Comparison of ENCODE assay signal across 21 cellular contexts in genomic region chr6:122702846-122703245, GRCh38.
"Had no signal": no experiment of that assay in that cellular context is flagged by ENCODE, and none has a peak within 500 bp of the region (broad histone marks: within the 10 kb centered on the region; RNA-seq: fewer than 3 reads in every experiment).

No MANE protein-coding gene starts in this region.

- H3K4me3 ChIP-seq: body of pancreas, cardiac muscle cell, pancreas, psoas muscle, upper lobe of right lung had no signal

- H3K27ac Mint-ChIP-seq: activated CD4-positive, alpha-beta memory T cell treated with anti-CD3 and anti-CD28 coated beads for 36 hours; activated naive CD4-positive, alpha-beta T cell treated with anti-CD3 and anti-CD28 coated beads for 36 hours; natural killer cell; T-helper 17 cell had no signal

- H3K9me3 Mint-ChIP-seq: activated CD4-positive, alpha-beta memory T cell treated with anti-CD3 and anti-CD28 coated beads for 36 hours; activated naive CD4-positive, alpha-beta T cell treated with anti-CD3 and anti-CD28 coated beads for 36 hours; natural killer cell had no signal

- ATAC-seq: body of pancreas; left ventricle myocardium superior; natural killer cell; pancreas; psoas muscle; right cardiac atrium; stimulated activated naive CD8-positive, alpha-beta T cell treated with anti-CD3 and anti-CD28 coated beads, Interleukin-15, Interleukin-2, amounts not matched to agents 100 U/mL and 50 U/mL, for 24 hours; T-helper 17 cell; upper lobe of right lung had no signal

- DNase-seq: activated CD4-positive, alpha-beta memory T cell treated with anti-CD3 and anti-CD28 coated beads for 36 hours; activated CD4-positive, alpha-beta T cell treated with anti-CD3 and anti-CD28 coated beads for 48 hours; activated CD4-positive, CD25-positive, alpha-beta regulatory T cell; activated naive CD4-positive, alpha-beta T cell treated with anti-CD3 and anti-CD28 coated beads for 36 hours; activated T-cell treated with anti-CD3 and anti-CD28 coated beads, Interleukin-2, amount 50 U/mL, for 48 hours; anterior cingulate cortex; body of pancreas; hippocampal formation; left ventricle myocardium superior; mammary epithelial cell; midbrain; natural killer cell; pancreas; psoas muscle; right cardiac atrium; stimulated activated CD4-positive, alpha-beta T cell treated with anti-CD3 and anti-CD28 coated beads, Interleukin-12 subunit alpha, Interleukin-12 subunit beta, amount 100 ng/mL, for 4 hours; stimulated activated CD4-positive, alpha-beta T cell treated with anti-CD3 and anti-CD28 coated beads, Interleukin-4, amount 100 ng/mL, for 4 hours; stimulated activated naive CD8-positive, alpha-beta T cell treated with anti-CD3 and anti-CD28 coated beads, Interleukin-15, Interleukin-2, amounts not matched to agents 100 U/mL and 50 U/mL, for 24 hours; T-helper 17 cell; upper lobe of right lung had no signal

- H3K4me3 Mint-ChIP-seq: activated CD4-positive, alpha-beta memory T cell treated with anti-CD3 and anti-CD28 coated beads for 36 hours; activated naive CD4-positive, alpha-beta T cell treated with anti-CD3 and anti-CD28 coated beads for 36 hours; natural killer cell; T-helper 17 cell had no signal

- H3K27me3 Mint-ChIP-seq: activated CD4-positive, alpha-beta memory T cell treated with anti-CD3 and anti-CD28 coated beads for 36 hours had no signal

- H3K4me1 Mint-ChIP-seq: natural killer cell, T-helper 17 cell had no signal

- H3K36me3 Mint-ChIP-seq: activated CD4-positive, alpha-beta memory T cell treated with anti-CD3 and anti-CD28 coated beads for 36 hours; natural killer cell had no signal
